Comparison of ENCODE assay signal across 11 cellular contexts in genomic region chr14:64891173-64891838, GRCh38. TPM values are rescaled to one million over a fixed set of nuclear protein-coding genes. Genes with fewer than 3 reads are reported as not detected.
DNase-seq lines count a peak whose midpoint lies in the region; ATAC-seq, FAIRE-seq and TF ChIP-seq lines count a peak whose summit lies in the region.
"Had no signal": no experiment of that assay in that cellular context is flagged by ENCODE, and none has a peak within 500 bp of the region (broad histone marks: within the 10 kb centered on the region; RNA-seq: fewer than 3 reads in every experiment).

No MANE protein-coding gene starts in this region.

- intact Hi-C loops in HepG2 (cut with micrococcal nuclease; ENCODE audit: unreplicated experiment): loop anchor here (5.0 kb wide), 4 partner anchors 69 to 219 kb away; no protein-coding TSS in a partner anchor
- intact Hi-C loops in right lobe of liver (cut with DNase I): loop anchor here in 1 of 2 donors (5.0 kb wide), 1 partner anchor 69 kb away; no protein-coding TSS in a partner anchor
- intact Hi-C loops in PC-3 (cut with micrococcal nuclease): loop anchor here (5.0 to 10.0 kb wide), 5 partner anchors 69 to 547 kb away; no protein-coding TSS in a partner anchor
- intact Hi-C loops in mammary epithelial cell (cut with micrococcal nuclease): loop anchor here (5.0 kb wide), 5 partner anchors 69 to 549 kb away; no protein-coding TSS in a partner anchor

- H3F3A ChIP-seq in PC-3 (ENCODE audit: low read length, unreplicated experiment): no peaks in the 10 kb centered on the region

- TF ChIP-seq RAD21 in HepG2 (CRISPR knock-in tag; IDR thresholded peaks at IDR 0.05): no peak

- BruUV-seq in HepG2 (replicated peaks; lab: Mats Ljungman, UMichigan): no TSS peak
- BruUV-seq in PC-3 (replicated peaks; lab: Mats Ljungman, UMichigan): no TSS peak
- BruUV-seq in mammary epithelial cell (replicated peaks; lab: Mats Ljungman, UMichigan): no TSS peak

- no peak overlapping the region for H3K4me3 ChIP-seq in HepG2 (replicated peaks in 1 of 3; ENCODE audit: insufficient read depth in 1 of 3, low read depth in 2 of 3, low read length in 3 of 3)
- no peak overlapping the region for H3K4me3 ChIP-seq in right lobe of liver
- H3K4me3 ChIP-seq in PC-3 (ENCODE audit: low read length): no peak overlapping the region
- H3K4me3 ChIP-seq in mammary epithelial cell (replicated peaks in 1 of 3; ENCODE audit: insufficient read depth in 1 of 3, low read depth in 2 of 3, low read length in 3 of 3): no peak overlapping the region
- H3K4me3 ChIP-seq: HAP-1 had no signal

- TF ChIP-seq POLR2A in HepG2 (IDR thresholded peaks at IDR 0.05; ENCODE audit: insufficient read depth in 1 of 2, low read depth in 2 of 2, low read length in 2 of 2): no peak
- TF ChIP-seq POLR2A in right lobe of liver (IDR thresholded peaks at IDR 0.05): no peak

- in situ Hi-C loops in HepG2 (cut with HindIII; ENCODE audit: extremely low pct_ligation_motif_present, low pct_unique_long_range_greater_than_20kb) (loop anchor here (5.0 to 25.0 kb wide), 2 partner anchors 69 to 229 kb away; no protein-coding TSS in a partner anchor), mammary epithelial cell (cut with MboI; ENCODE audit: low sequenced_read_pairs in 2 of 2) (loop anchor here in 1 of 2 donors (25.0 kb wide), 1 partner anchor 229 kb away; no protein-coding TSS in a partner anchor)

- POLR2A ChIA-PET in HepG2 (lab: Yijun Ruan, JAX): interaction anchor here (1.0 to 1.7 kb wide), 2 partner anchors 68 to 96 kb away, joined by 3 to 4 read pairs; partner anchors contain the start of gene FNTB
- POLR2A ChIA-PET in PC-3 (lab: Charles Lee; ENCODE audit: unreplicated experiment): interaction anchor here (0.5 to 0.6 kb wide), 3 partner anchors 14 to 110 kb away, joined by 3 to 6 read pairs (median 4); no protein-coding TSS in a partner anchor

- no peak for FAIRE-seq in HepG2 (lab: Jason Lieb, UNC)
- peak; percentile 83 for FAIRE-seq in urothelium cell line (lab: Jason Lieb, UNC)

- CTCF ChIA-PET in HepG2 (lab: Yijun Ruan, JAX; ENCODE audit: low intra/inter-chr PET ratio, low total read pairs) (interaction anchor here (0.8 to 2.2 kb wide), 5 partner anchors 68 to 220 kb away, joined by 4 to 21 read pairs (median 6); no protein-coding TSS in a partner anchor), PC-3 (lab: Charles Lee) (interaction anchor here (0.5 to 4.7 kb wide), 15 partner anchors 8 to 547 kb away, joined by 3 to 67 read pairs (median 6); no protein-coding TSS in a partner anchor), mammary epithelial cell (lab: Charles Lee; ENCODE audit: low non-redundant PET) (interaction anchor here (0.6 to 1.4 kb wide), 3 partner anchors 68 to 171 kb away, joined by 3 to 21 read pairs (median 4); no protein-coding TSS in a partner anchor)

- DNase-seq in HepG2 (ENCODE audit: low spot score) (no peak), right lobe of liver (no peak), PC-3 (no peak), urothelium cell line (ENCODE audit: low spot score) (no peak), mammary epithelial cell (no peak), iPS-NIHi7 (ENCODE audit: extremely low spot score) (no peak)

- no peaks in the 10 kb centered on the region for H3K36me3 ChIP-seq in HepG2 (replicated peaks in 1 of 2; ENCODE audit: control insufficient read depth in 1 of 2, insufficient read depth in 2 of 2, low read length in 2 of 2)
- no peaks in the 10 kb centered on the region for H3K36me3 ChIP-seq in right lobe of liver
- no peaks in the 10 kb centered on the region for H3K36me3 ChIP-seq in PC-3 (ENCODE audit: low read depth, low read length)
- H3K36me3 ChIP-seq in mammary epithelial cell (ENCODE audit: insufficient read depth, low read length): no peaks in the 10 kb centered on the region
- H3K36me3 ChIP-seq: HAP-1 had no signal

- 46% methylated on average over 4 of the region's 4 CpGs for WGBS in HepG2 (ENCODE audit: low lambda C conversion rate)
- 71% methylated on average over 4 of the region's 4 CpGs for WGBS in right lobe of liver (ENCODE audit: insufficient coverage, low coverage, low lambda C conversion rate, missing lambda C conversion rate)
- 69% methylated on average over 4 of the region's 4 CpGs for WGBS in mammary epithelial cell (ENCODE audit: low coverage, missing lambda C conversion rate)

- no peak for TF ChIP-seq CTCF in HepG2 (CRISPR knock-in tag; IDR thresholded peaks at IDR 0.05)
- no peak for TF ChIP-seq CTCF in right lobe of liver (IDR thresholded peaks at IDR 0.05)
- no peak for TF ChIP-seq CTCF in PC-3 (conservative IDR thresholded peaks at IDR 0.05; ENCODE audit: low read depth, low read length)
- TF ChIP-seq CTCF in mammary epithelial cell (conservative IDR thresholded peaks at IDR 0.05 in 1 of 2, IDR thresholded peaks at IDR 0.05 in 1 of 2; ENCODE audit: extremely low read depth in 1 of 2, insufficient read depth in 1 of 2, low read depth in 1 of 2, low read length in 2 of 2): no peak

- TF ChIP-seq EP300 in HepG2 (IDR thresholded peaks at IDR 0.05; ENCODE audit: low read depth in 2 of 2, low read length in 2 of 2): no peak
- TF ChIP-seq EP300 in HepG2 (CRISPR knock-in tag; IDR thresholded peaks at IDR 0.05; ENCODE audit: borderline replicate concordance): no peak

- H3K9ac ChIP-seq in HepG2 (ENCODE audit: insufficient read depth, low read depth, low read length) (no peak overlapping the region), PC-3 (ENCODE audit: low read length) (no peak overlapping the region), mammary epithelial cell (ENCODE audit: insufficient read depth, low read length) (no peak overlapping the region)

- H3K4me1 ChIP-seq in HepG2 (ENCODE audit: insufficient read depth, low read length) (no peaks in the 10 kb centered on the region), right lobe of liver (no peaks in the 10 kb centered on the region), PC-3 (ENCODE audit: insufficient read depth, low read length) (no peaks in the 10 kb centered on the region), mammary epithelial cell (ENCODE audit: insufficient read depth, low read length) (no peaks in the 10 kb centered on the region)
- H3K4me1 ChIP-seq: HAP-1 had no signal

- H3K27me3 ChIP-seq in HepG2 (ENCODE audit: control insufficient read depth in 1 of 2, insufficient read depth in 2 of 2, low read length in 2 of 2) (no peaks in the 10 kb centered on the region), right lobe of liver (no peaks in the 10 kb centered on the region), PC-3 (ENCODE audit: low read length) (no peaks in the 10 kb centered on the region), mammary epithelial cell (ENCODE audit: insufficient read depth, low read length) (no peaks in the 10 kb centered on the region)

- H3K9me3 ChIP-seq in HepG2 (ENCODE audit: low read length): no peaks in the 10 kb centered on the region
- no peaks in the 10 kb centered on the region for H3K9me3 ChIP-seq in right lobe of liver
- H3K9me3 ChIP-seq in PC-3 (ENCODE audit: low read length): no peaks in the 10 kb centered on the region
- H3K9me3 ChIP-seq in mammary epithelial cell (replicated peaks; ENCODE audit: insufficient read depth, low read length): no peaks in the 10 kb centered on the region
- H3K9me3 ChIP-seq: HAP-1 had no signal

- ATAC-seq in HepG2 (no peak), right lobe of liver (no peak), PC-3 (peak; percentile 29)

- H4K20me1 ChIP-seq in HepG2 (ENCODE audit: insufficient read depth, low read length) (no peaks in the 10 kb centered on the region), PC-3 (ENCODE audit: low read length) (no peaks in the 10 kb centered on the region), mammary epithelial cell (ENCODE audit: insufficient read depth, low read length) (no peaks in the 10 kb centered on the region)

- H3K27ac ChIP-seq in HepG2 (ENCODE audit: extremely low read length, insufficient read depth, low read length) (no peak overlapping the region), right lobe of liver (no peak overlapping the region), PC-3 (ENCODE audit: low read length) (no peak overlapping the region), mammary epithelial cell (ENCODE audit: insufficient read depth, low read depth, low read length) (no peak overlapping the region)

- H3K79me2 ChIP-seq in HepG2 (ENCODE audit: insufficient read depth, low read length) (no peaks in the 10 kb centered on the region), PC-3 (ENCODE audit: low read length) (no peaks in the 10 kb centered on the region), mammary epithelial cell (ENCODE audit: insufficient read depth, low read length) (no peaks in the 10 kb centered on the region)

- H3K4me2 ChIP-seq in HepG2 (ENCODE audit: low read depth, low read length): no peak overlapping the region
- H3K4me2 ChIP-seq in PC-3 (ENCODE audit: low read length): no peak overlapping the region
- H3K4me2 ChIP-seq in mammary epithelial cell (ENCODE audit: insufficient read depth, low read depth, low read length): no peak overlapping the region

- dilution Hi-C loops in mammary epithelial cell (cut with HindIII; ENCODE audit: low sequenced_read_pairs): loop anchor here (5.0 kb wide), 1 partner anchor 84 kb away; no protein-coding TSS in a partner anchor

- H3K9me2 ChIP-seq in PC-3 (replicated peaks; ENCODE audit: low read length): no peaks in the 10 kb centered on the region

- no peak overlapping the region for H2AFZ ChIP-seq in HepG2 (ENCODE audit: low read length)
- H2AFZ ChIP-seq in PC-3 (ENCODE audit: low read length): no peak overlapping the region
- H2AFZ ChIP-seq in mammary epithelial cell (ENCODE audit: low read depth, low read length): no peak overlapping the region

RNA-seq across cellular contexts. Expression of gene SPTB, which starts 11.6 kb away (rescaled TPM):
- total RNA-seq in HepG2 (2016; rRNA removed; fragmentation: Illumina TruSeq; extraction: Trizol): 0.02 TPM in 1 of 2 replicates, not detected in the other
- not detected in 2 replicates for total RNA-seq in HepG2 (2016; cell fraction: cytosol; rRNA removed; fragmentation: Illumina TruSeq; extraction: Trizol; ENCODE audit: low read depth)
- 0.02 TPM in 1 of 2 replicates, not detected in the other for total RNA-seq in HepG2 (2016; cell fraction: insoluble cytoplasmic fraction; rRNA removed; fragmentation: Illumina TruSeq; extraction: Trizol)
- total RNA-seq in HepG2 (2016; cell fraction: membrane; rRNA removed; fragmentation: Illumina TruSeq; extraction: Trizol): not detected in 2 replicates
- not detected in 2 replicates for total RNA-seq in HepG2 (2016; cell fraction: nucleus; rRNA removed; fragmentation: Illumina TruSeq; extraction: Trizol)
- 0.01 TPM in 1 of 2 replicates, not detected in the other for polyA plus RNA-seq in HepG2 (2011; rRNA removed)
- polyA plus RNA-seq in HepG2 (2011; cell fraction: cytosol; rRNA removed): not detected in 2 replicates
- polyA plus RNA-seq in HepG2 (2011; cell fraction: nucleus; rRNA removed): not detected in 2 replicates
- polyA plus RNA-seq in HepG2 (2012): not detected in 2 replicates
- not detected in 2 replicates for polyA plus RNA-seq in HepG2 (2016; cell fraction: cytosol; fragmentation: Illumina TruSeq; extraction: Trizol; ENCODE audit: low read depth)
- polyA plus RNA-seq in HepG2 (2016; cell fraction: insoluble cytoplasmic fraction; fragmentation: Illumina TruSeq; extraction: Trizol; ENCODE audit: low read depth): not detected in 2 replicates
- polyA plus RNA-seq in HepG2 (2016; cell fraction: membrane; fragmentation: Illumina TruSeq; extraction: Trizol; ENCODE audit: low read depth): not detected in 2 replicates
- polyA plus RNA-seq in HepG2 (2016; cell fraction: nucleus; fragmentation: Illumina TruSeq; extraction: Trizol; ENCODE audit: insufficient read depth, low read depth): not detected in 2 replicates
- polyA minus RNA-seq in HepG2 (2011; rRNA and poly(A)+ RNA removed; ENCODE audit: low replicate concordance): 0.28 TPM in 1 of 2 replicates, not detected in the other
- not detected in 2 replicates for polyA minus RNA-seq in HepG2 (2011; cell fraction: cytosol; rRNA and poly(A)+ RNA removed)
- not detected in 2 replicates for polyA minus RNA-seq in HepG2 (2011; cell fraction: nucleus; rRNA and poly(A)+ RNA removed)
- total RNA-seq in right lobe of liver: 1 to 10 TPM in 1 of 6 experiments, under 1 TPM in 5; 0.12 to 2.4 (median 0.72) TPM
- 2.3 and 3.6 TPM in 2 replicates for total RNA-seq in PC-3 (2014; rRNA removed)
- under 1 TPM; under 0.01 to 0.35 TPM for total RNA-seq in mammary epithelial cell
- polyA plus RNA-seq in mammary epithelial cell: 0.06 TPM
- polyA minus RNA-seq in mammary epithelial cell: 0.93 TPM
- total RNA-seq: SK-MEL-5 had no signal
- polyA plus RNA-seq: CD14-positive monocyte had no signal

RNA-seq across cellular contexts. Expression of gene CHURC1, which starts 22.9 kb away (rescaled TPM):
- 72.1 and 74.4 TPM in 2 replicates for total RNA-seq in HepG2 (2016; rRNA removed; fragmentation: Illumina TruSeq; extraction: Trizol)
- 16.5 and 18.5 TPM in 2 replicates for total RNA-seq in HepG2 (2016; cell fraction: cytosol; rRNA removed; fragmentation: Illumina TruSeq; extraction: Trizol; ENCODE audit: low read depth)
- total RNA-seq in HepG2 (2016; cell fraction: insoluble cytoplasmic fraction; rRNA removed; fragmentation: Illumina TruSeq; extraction: Trizol): 75.0 and 76.5 TPM in 2 replicates
- 23.3 and 30.6 TPM in 2 replicates for total RNA-seq in HepG2 (2016; cell fraction: membrane; rRNA removed; fragmentation: Illumina TruSeq; extraction: Trizol)
- total RNA-seq in HepG2 (2016; cell fraction: nucleus; rRNA removed; fragmentation: Illumina TruSeq; extraction: Trizol): 35.7 and 40.9 TPM in 2 replicates
- 35.8 and 41.1 TPM in 2 replicates for polyA plus RNA-seq in HepG2 (2011; rRNA removed)
- 27.6 and 35.9 TPM in 2 replicates for polyA plus RNA-seq in HepG2 (2011; cell fraction: cytosol; rRNA removed)
- 20.8 and 25.4 TPM in 2 replicates for polyA plus RNA-seq in HepG2 (2011; cell fraction: nucleus; rRNA removed)
- polyA plus RNA-seq in HepG2 (2012): 23.0 and 52.4 TPM in 2 replicates
- polyA plus RNA-seq in HepG2 (2016; cell fraction: cytosol; fragmentation: Illumina TruSeq; extraction: Trizol; ENCODE audit: low read depth): 22.9 and 25.5 TPM in 2 replicates
- 67.0 and 70.3 TPM in 2 replicates for polyA plus RNA-seq in HepG2 (2016; cell fraction: insoluble cytoplasmic fraction; fragmentation: Illumina TruSeq; extraction: Trizol; ENCODE audit: low read depth)
- 24.8 and 25.8 TPM in 2 replicates for polyA plus RNA-seq in HepG2 (2016; cell fraction: membrane; fragmentation: Illumina TruSeq; extraction: Trizol; ENCODE audit: low read depth)
- polyA plus RNA-seq in HepG2 (2016; cell fraction: nucleus; fragmentation: Illumina TruSeq; extraction: Trizol; ENCODE audit: insufficient read depth, low read depth): 44.4 and 74.3 TPM in 2 replicates
- polyA minus RNA-seq in HepG2 (2011; rRNA and poly(A)+ RNA removed; ENCODE audit: low replicate concordance): 6.9 and 33.8 TPM in 2 replicates
- 9.8 and 13.8 TPM in 2 replicates for polyA minus RNA-seq in HepG2 (2011; cell fraction: cytosol; rRNA and poly(A)+ RNA removed)
- 40.3 and 42.6 TPM in 2 replicates for polyA minus RNA-seq in HepG2 (2011; cell fraction: nucleus; rRNA and poly(A)+ RNA removed)
- 10 to 100 TPM; 28.2 to 55.2 (median 37.1) TPM for total RNA-seq in right lobe of liver
- total RNA-seq in PC-3 (2014; rRNA removed): 44.0 and 50.3 TPM in 2 replicates
- total RNA-seq in mammary epithelial cell: 10 to 100 TPM; 49.9 to 55.7 TPM
- polyA plus RNA-seq in mammary epithelial cell: 38.7 TPM
- 1.7 TPM for polyA minus RNA-seq in mammary epithelial cell

RNA-seq across cellular contexts. Expression of gene GPX2, which starts 51.2 kb away (rescaled TPM):
- total RNA-seq in HepG2 (2016; rRNA removed; fragmentation: Illumina TruSeq; extraction: Trizol): 674 and 839 TPM in 2 replicates
- 242 and 256 TPM in 2 replicates for total RNA-seq in HepG2 (2016; cell fraction: cytosol; rRNA removed; fragmentation: Illumina TruSeq; extraction: Trizol; ENCODE audit: low read depth)
- 663 and 874 TPM in 2 replicates for total RNA-seq in HepG2 (2016; cell fraction: insoluble cytoplasmic fraction; rRNA removed; fragmentation: Illumina TruSeq; extraction: Trizol)
- total RNA-seq in HepG2 (2016; cell fraction: membrane; rRNA removed; fragmentation: Illumina TruSeq; extraction: Trizol): 629 and 636 TPM in 2 replicates
- total RNA-seq in HepG2 (2016; cell fraction: nucleus; rRNA removed; fragmentation: Illumina TruSeq; extraction: Trizol): 227 and 238 TPM in 2 replicates
- polyA plus RNA-seq in HepG2 (2011; rRNA removed): 417 and 526 TPM in 2 replicates
- 451 and 581 TPM in 2 replicates for polyA plus RNA-seq in HepG2 (2011; cell fraction: cytosol; rRNA removed)
- polyA plus RNA-seq in HepG2 (2011; cell fraction: nucleus; rRNA removed): 112 and 118 TPM in 2 replicates
- polyA plus RNA-seq in HepG2 (2012): 77.6 and 217 TPM in 2 replicates
- 401 and 422 TPM in 2 replicates for polyA plus RNA-seq in HepG2 (2016; cell fraction: cytosol; fragmentation: Illumina TruSeq; extraction: Trizol; ENCODE audit: low read depth)
- polyA plus RNA-seq in HepG2 (2016; cell fraction: insoluble cytoplasmic fraction; fragmentation: Illumina TruSeq; extraction: Trizol; ENCODE audit: low read depth): 1,459 and 1,539 TPM in 2 replicates
- 928 and 1,086 TPM in 2 replicates for polyA plus RNA-seq in HepG2 (2016; cell fraction: membrane; fragmentation: Illumina TruSeq; extraction: Trizol; ENCODE audit: low read depth)
- polyA plus RNA-seq in HepG2 (2016; cell fraction: nucleus; fragmentation: Illumina TruSeq; extraction: Trizol; ENCODE audit: insufficient read depth, low read depth): 560 and 646 TPM in 2 replicates
- polyA minus RNA-seq in HepG2 (2011; rRNA and poly(A)+ RNA removed; ENCODE audit: low replicate concordance): 0.26 and 308 TPM in 2 replicates
- 48.7 and 61.2 TPM in 2 replicates for polyA minus RNA-seq in HepG2 (2011; cell fraction: cytosol; rRNA and poly(A)+ RNA removed)
- polyA minus RNA-seq in HepG2 (2011; cell fraction: nucleus; rRNA and poly(A)+ RNA removed): 37.3 and 43.0 TPM in 2 replicates
- 1,000 to 10,000 TPM in 1 of 6 experiments, 100 to 1,000 TPM in 5; 248 to 1,113 (median 341) TPM for total RNA-seq in right lobe of liver
- 2.9 and 4.3 TPM in 2 replicates for total RNA-seq in PC-3 (2014; rRNA removed)
- 10 to 100 TPM; 10.3 to 22.0 TPM for total RNA-seq in mammary epithelial cell
- 19.8 TPM for polyA plus RNA-seq in mammary epithelial cell
- 4.7 TPM for polyA minus RNA-seq in mammary epithelial cell
- total RNA-seq: A673, SK-MEL-5 had no signal
- polyA plus RNA-seq: CD14-positive monocyte, IgD-negative memory B cell had no signal

Comparison
In these comparisons a context has a peak if more than half of its experiments do, and no peak if none do; other contexts are left out.
1. RNA of gene GPX2, which starts 51.2 kb away (total RNA-seq): 227 to 874 TPM in HepG2 and 248 to 1,113 TPM in right lobe of liver; 10.3 to 22.0 TPM in mammary epithelial cell and 2.9 to 4.3 TPM in PC-3; every median in the first group is over 4 times any median in the second.